ENCODE assay signal across 25 cellular contexts in the genomic region with DNA sequence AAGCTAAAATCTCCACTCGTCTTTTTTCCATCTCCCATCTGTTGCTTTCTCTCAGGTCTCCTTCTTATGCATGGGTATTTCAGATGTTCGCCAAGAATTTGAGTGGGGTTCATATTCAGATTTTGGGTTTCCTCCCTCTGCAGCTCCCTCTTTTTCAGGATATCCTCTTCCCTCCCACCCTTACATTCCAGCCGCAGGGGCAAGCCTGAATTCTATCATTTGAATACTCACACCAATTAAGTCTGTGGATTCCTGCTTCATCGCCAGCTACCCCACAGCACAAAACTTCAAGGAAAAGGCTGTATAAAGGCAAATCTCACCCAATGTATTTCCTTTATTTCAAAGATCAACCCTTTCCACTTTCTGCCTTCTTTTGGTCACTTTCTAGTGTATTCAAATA.
"Had no signal": no experiment of that assay in that cellular context is flagged by ENCODE, and none has a peak within 500 bp of the region (broad histone marks: within the 10 kb centered on the region; RNA-seq: fewer than 3 reads in every experiment).

No MANE protein-coding gene starts in this region.

- H3K4me1 ChIP-seq: adrenal gland, body of pancreas, breast epithelium had no signal

- H3K4me2 ChIP-seq: KMS-11 had no signal

- H3K9ac ChIP-seq: KMS-11 had no signal

- DNase-seq: activated CD4-positive, alpha-beta T cell treated with anti-CD3 and anti-CD28 coated beads, Interleukin-2, amount 10 ng/mL, durations not matched to agents 24 days and 14 days; activated CD4-positive, alpha-beta T cell treated with anti-CD3 and anti-CD28 coated beads, Interleukin-2, amount 50 U/mL, for 4 hours; activated CD8-positive, alpha-beta T cell treated with anti-CD3 and anti-CD28 coated beads, Interleukin-2, amount 10 ng/mL, durations not matched to agents 7 days and 5 days; activated gamma-delta T cell treated with Interleukin-2 at 50 U/mL for 16 hours; activated naive CD4-positive, alpha-beta T cell treated with anti-CD3 and anti-CD28 coated beads for 36 hours; activated T-cell treated with anti-CD3 and anti-CD28 coated beads, Interleukin-2, amount 50 U/mL, for 4 hours; adrenal gland; body of pancreas; MM.1S; MV-4-11; NCI-H1092; NCI-H1436 treated with DMSO at 0.1 percent for 48 hours; NCI-H1694 treated with DMSO at 0.1 percent for 48 hours; NCI-H2029; NCI-H345; NCI-H524 treated with DMSO at 0.1 percent for 48 hours; OCI-M1; Right ventricle myocardium superior; SW 1271; T-helper 1 cell; T-helper 2 cell; T-helper 9 cell; WERI-Rb-1 had no signal

- H3K27ac ChIP-seq: adrenal gland, body of pancreas, breast epithelium, KMS-11, WERI-Rb-1 had no signal

- H3K36me3 ChIP-seq: adrenal gland, breast epithelium, WERI-Rb-1 had no signal

- H3K4me3 ChIP-seq: adrenal gland, body of pancreas, breast epithelium had no signal

- H3K9me3 ChIP-seq: adrenal gland, body of pancreas, breast epithelium had no signal

- H3K27me3 ChIP-seq: adrenal gland, body of pancreas, breast epithelium had no signal
